23 cellular contexts compared by ENCODE assay signal in genomic region chr12:123003257-123003656, GRCh38.
"Had no signal": no experiment of that assay in that cellular context is flagged by ENCODE, and none has a peak within 500 bp of the region (broad histone marks: within the 10 kb centered on the region; RNA-seq: fewer than 3 reads in every experiment).

No MANE protein-coding gene starts in this region.

- H3K27me3 Mint-ChIP-seq: effector memory CD8-positive, alpha-beta T cell; naive B cell; natural killer cell treated with Interleukin-12 subunit alpha and Interleukin-12 subunit beta and Interleukin-15 and Interleukin-18, amount 100 ng/mL, for 72 hours had no signal

- H3K27ac Mint-ChIP-seq: mesothelial cell of epicardium; natural killer cell treated with Interleukin-12 subunit alpha and Interleukin-12 subunit beta and Interleukin-15 and Interleukin-18, amount 100 ng/mL, for 72 hours; stimulated activated effector memory CD8-positive, alpha-beta T cell treated with anti-CD3 and anti-CD28 coated beads, Interleukin-12 subunit alpha, Interleukin-12 subunit beta, amount 100 ng/mL, for 72 hours had no signal

- H3K4me3 ChIP-seq: mucosa of descending colon, prostate gland, sigmoid colon, thoracic aorta, transverse colon, upper lobe of right lung, uterus had no signal

- H3K9me3 ChIP-seq: mucosa of descending colon, prostate gland, sigmoid colon, thoracic aorta, transverse colon, upper lobe of right lung, uterus had no signal

- H3K36me3 Mint-ChIP-seq: mesothelial cell of epicardium; naive B cell; natural killer cell treated with Interleukin-12 subunit alpha and Interleukin-12 subunit beta and Interleukin-15 and Interleukin-18, amount 100 ng/mL, for 72 hours; stimulated activated effector memory CD8-positive, alpha-beta T cell treated with anti-CD3 and anti-CD28 coated beads, Interleukin-12 subunit alpha, Interleukin-12 subunit beta, amount 100 ng/mL, for 72 hours had no signal

- DNase-seq: cortex of kidney; effector memory CD8-positive, alpha-beta T cell; mesenchymal stem cell; mucosa of descending colon; naive B cell; right cardiac atrium; sigmoid colon; stimulated activated CD4-positive, alpha-beta T cell treated with anti-CD3 and anti-CD28 coated beads, Interleukin-2, amount 100 ng/mL, for 24 hours; stimulated activated CD4-positive, alpha-beta T cell treated with anti-CD3 and anti-CD28 coated beads, Interleukin-4, amount 100 ng/mL, for 24 hours; stimulated activated naive CD4-positive, alpha-beta T cell treated with Interleukin-2 at 50 U/mL for 16 hours; transverse colon; upper lobe of right lung; uterus had no signal

- H3K9me3 Mint-ChIP-seq: effector memory CD8-positive, alpha-beta T cell; mesothelial cell of epicardium; naive B cell; natural killer cell treated with Interleukin-12 subunit alpha and Interleukin-12 subunit beta and Interleukin-15 and Interleukin-18, amount 100 ng/mL, for 72 hours; neural crest cell; stimulated activated effector memory CD8-positive, alpha-beta T cell treated with anti-CD3 and anti-CD28 coated beads, Interleukin-12 subunit alpha, Interleukin-12 subunit beta, amount 100 ng/mL, for 72 hours had no signal

- FAIRE-seq: endometrium, frontal cortex, keratinocyte had no signal

- H3K27ac ChIP-seq: prostate gland, sigmoid colon, thoracic aorta, transverse colon, upper lobe of right lung, uterus had no signal

- H3K4me1 Mint-ChIP-seq: naive B cell; neural crest cell; stimulated activated effector memory CD8-positive, alpha-beta T cell treated with anti-CD3 and anti-CD28 coated beads, Interleukin-12 subunit alpha, Interleukin-12 subunit beta, amount 100 ng/mL, for 72 hours had no signal

- ATAC-seq: effector memory CD8-positive, alpha-beta T cell; left lobe of liver; mucosa of descending colon; natural killer cell treated with Interleukin-12 subunit alpha and Interleukin-12 subunit beta and Interleukin-15 and Interleukin-18, amount 100 ng/mL, for 72 hours; right cardiac atrium; stimulated activated effector memory CD8-positive, alpha-beta T cell treated with anti-CD3 and anti-CD28 coated beads, Interleukin-12 subunit alpha, Interleukin-12 subunit beta, amount 100 ng/mL, for 72 hours; upper lobe of right lung had no signal

- H3K27me3 ChIP-seq: sigmoid colon, transverse colon, upper lobe of right lung, uterus had no signal

- H3K4me1 ChIP-seq: prostate gland, sigmoid colon, transverse colon, upper lobe of right lung, uterus had no signal

- H3K36me3 ChIP-seq: prostate gland, uterus had no signal

- H3K4me3 Mint-ChIP-seq: effector memory CD8-positive, alpha-beta T cell; mesothelial cell of epicardium; naive B cell; natural killer cell treated with Interleukin-12 subunit alpha and Interleukin-12 subunit beta and Interleukin-15 and Interleukin-18, amount 100 ng/mL, for 72 hours; neural crest cell; stimulated activated effector memory CD8-positive, alpha-beta T cell treated with anti-CD3 and anti-CD28 coated beads, Interleukin-12 subunit alpha, Interleukin-12 subunit beta, amount 100 ng/mL, for 72 hours had no signal
